13 cellular contexts compared by ENCODE assay signal in genomic region chr12:25615119-25615518, GRCh38.
A peak's percentile ranks its signal among the peaks of the same experiment; 100 is the strongest.
DNase-seq lines count a peak whose midpoint lies in the region; ATAC-seq and TF ChIP-seq lines count a peak whose summit lies in the region.
"Had no signal": no experiment of that assay in that cellular context is flagged by ENCODE, and none has a peak within 500 bp of the region (broad histone marks: within the 10 kb centered on the region; RNA-seq: fewer than 3 reads in every experiment).

No MANE protein-coding gene starts in this region.

- peaks cover 0 to 3% (median 0%) of the 10 kb centered on the region in 3 donors for H3K36me3 Mint-ChIP-seq in naive thymus-derived CD8-positive, alpha-beta T cell

- H3K36me3 ChIP-seq in tibial nerve = no peaks in the 10 kb centered on the region
- H3K36me3 ChIP-seq: transverse colon had no signal

- no peak for ATAC-seq in naive thymus-derived CD8-positive, alpha-beta T cell
- no peak for ATAC-seq in HG03025 (IDR thresholded peaks at IDR 0.05; ENCODE audit: low FRiP score, unreplicated experiment)

- 59 to 64% methylated on average over 3 of the region's 3 CpGs for WGBS in tibial nerve, 2 donors

- H3K9me3 Mint-ChIP-seq in naive thymus-derived CD8-positive, alpha-beta T cell = peaks cover 0 to 11% (median 0%) of the 10 kb centered on the region in 9 donors

- POLR2A ChIA-PET in naive thymus-derived CD8-positive, alpha-beta T cell (lab: Charles Lee) = no interaction called here

- TF ChIP-seq EP300 in tibial nerve (IDR thresholded peaks at IDR 0.05) = no peak

- H3K27ac ChIP-seq in tibial nerve = no peak overlapping the region
- H3K27ac ChIP-seq: transverse colon had no signal

- no peak overlapping the region for H3K27ac Mint-ChIP-seq in naive thymus-derived CD8-positive, alpha-beta T cell
- H3K27ac Mint-ChIP-seq: activated T-helper 1 cell treated with anti-CD3 and anti-CD28 coated beads, Interleukin-12 subunit alpha, Interleukin-12 subunit beta, Interleukin-2, Interleukin-4 antibody, amounts not matched to agents 30 ng/mL and 10 ng/mL and 1 ng/mL, durations not matched to agents 14 hours and 24 hours and 36 hours had no signal

- H3K4me1 ChIP-seq in tibial nerve = no peaks in the 10 kb centered on the region
- H3K4me1 ChIP-seq: transverse colon had no signal

- TF ChIP-seq CTCF in tibial nerve (IDR thresholded peaks at IDR 0.05) = no peak

- no peaks in the 10 kb centered on the region for H3K27me3 ChIP-seq in tibial nerve
- H3K27me3 ChIP-seq: transverse colon had no signal

- no peak overlapping the region for H3K4me3 ChIP-seq in tibial nerve
- H3K4me3 ChIP-seq: transverse colon had no signal

- no peak for TF ChIP-seq POLR2A in tibial nerve (IDR thresholded peaks at IDR 0.05)

- no peak overlapping the region for H3K4me3 Mint-ChIP-seq in naive thymus-derived CD8-positive, alpha-beta T cell
- H3K4me3 Mint-ChIP-seq: activated T-helper 1 cell treated with anti-CD3 and anti-CD28 coated beads, Interleukin-12 subunit alpha, Interleukin-12 subunit beta, Interleukin-2, Interleukin-4 antibody, amounts not matched to agents 30 ng/mL and 10 ng/mL and 1 ng/mL, durations not matched to agents 14 hours and 24 hours and 36 hours had no signal

- peaks cover 0 to 11% (median 0%) of the 10 kb centered on the region in 5 donors for H3K27me3 Mint-ChIP-seq in naive thymus-derived CD8-positive, alpha-beta T cell

- no peaks in the 10 kb centered on the region for H3K9me3 ChIP-seq in tibial nerve
- H3K9me3 ChIP-seq: transverse colon had no signal

- H3K4me1 Mint-ChIP-seq in naive thymus-derived CD8-positive, alpha-beta T cell = peaks cover 0 to 2% (median 0%) of the 10 kb centered on the region in 4 donors

- DNase-seq in GM03348 (ENCODE audit: low spot score) (peak; percentile 56), NOMO-1 treated with dmso at 0.1 percent for 144 hours (lab: John Stamatoyannopoulos, UW; ENCODE audit: unreplicated experiment) (peak; percentile 30), dermis blood vessel endothelial cell (peak; percentile 70), myocyte (ENCODE audit: low read depth) (peak; percentile 67), tibial nerve (ENCODE audit: low spot score in 2 of 2) (no peak)
- DNase-seq in naive thymus-derived CD8-positive, alpha-beta T cell = no peak
- no peak for DNase-seq in activated CD4-positive, alpha-beta T cell treated with anti-CD3 and anti-CD28 coated beads, Interleukin-2, amount 50 U/mL, for 48 hours
- DNase-seq: effector CD4-positive, alpha-beta T cell; midbrain; NCI-H2171 treated with DMSO at 0.1 percent for 48 hours; transverse colon had no signal

Comparison
In these comparisons a context has a peak if more than half of its experiments do, and no peak if none do; other contexts are left out.
1. DNase-seq: peak in GM03348 (single experiment), NOMO-1 treated with dmso at 0.1 percent for 144 hours (single experiment), dermis blood vessel endothelial cell (single experiment) and myocyte (single experiment); none in naive thymus-derived CD8-positive, alpha-beta T cell (0 of 10), activated CD4-positive, alpha-beta T cell treated with anti-CD3 and anti-CD28 coated beads, Interleukin-2, amount 50 U/mL, for 48 hours (0 of 2) and tibial nerve (0 of 2).